Comparison of ENCODE assay signal across 20 cellular contexts in genomic region chr5:52119768-52120167, GRCh38.
"Had no signal": no experiment of that assay in that cellular context is flagged by ENCODE, and none has a peak within 500 bp of the region (broad histone marks: within the 10 kb centered on the region; RNA-seq: fewer than 3 reads in every experiment).

No MANE protein-coding gene starts in this region.

- H3K4me3 Mint-ChIP-seq: activated naive CD8-positive, alpha-beta T cell treated with anti-CD3 and anti-CD28 coated beads, Interleukin-2, amount 10 ng/mL, durations not matched to agents 7 days and 5 days; central memory CD8-positive, alpha-beta T cell; naive thymus-derived CD4-positive, alpha-beta T cell; stimulated activated naive CD8-positive, alpha-beta T cell treated with anti-CD3 and anti-CD28 coated beads, Interleukin-15, amount 100 ng/mL, for 72 hours; T-helper 2 cell treated with Interferon-gamma antibody and Interleukin-4, amounts not matched to agents 5 μg/mL and 100 μg/mL, for 36 hours had no signal

- H3K4me3 ChIP-seq: coronary artery, esophagus muscularis mucosa, left ventricle myocardium inferior, mucosa of descending colon, skin epidermis, upper lobe of left lung had no signal

- H3K9me3 ChIP-seq: esophagus muscularis mucosa, left ventricle myocardium inferior, mucosa of descending colon, neutrophil, upper lobe of left lung had no signal

- H3K27ac Mint-ChIP-seq: activated naive CD8-positive, alpha-beta T cell treated with anti-CD3 and anti-CD28 coated beads, Interleukin-2, amount 10 ng/mL, durations not matched to agents 7 days and 5 days; naive thymus-derived CD4-positive, alpha-beta T cell; stimulated activated naive CD8-positive, alpha-beta T cell treated with anti-CD3 and anti-CD28 coated beads, Interleukin-15, amount 100 ng/mL, for 72 hours; T-helper 2 cell treated with Interferon-gamma antibody and Interleukin-4, amounts not matched to agents 5 μg/mL and 100 μg/mL, for 36 hours had no signal

- H3K4me1 ChIP-seq: esophagus muscularis mucosa, left ventricle myocardium inferior, parathyroid adenoma, upper lobe of left lung had no signal

- ATAC-seq: mucosa of descending colon; naive thymus-derived CD4-positive, alpha-beta T cell; stimulated activated naive CD8-positive, alpha-beta T cell treated with anti-CD3 and anti-CD28 coated beads, Interleukin-15, amount 100 ng/mL, for 72 hours had no signal

- H3K27me3 ChIP-seq: brain microvascular endothelial cell, esophagus muscularis mucosa, neutrophil, upper lobe of left lung had no signal

- DNase-seq: activated naive CD4-positive, alpha-beta T cell; activated naive CD8-positive, alpha-beta T cell treated with anti-CD3 and anti-CD28 coated beads, Interleukin-2, amount 10 ng/mL, durations not matched to agents 7 days and 5 days; activated T-cell treated with anti-CD3 and anti-CD28 coated beads for 4 hours; anterior cingulate cortex; brain microvascular endothelial cell; hippocampal formation; left ventricle myocardium inferior; mucosa of descending colon; naive thymus-derived CD4-positive, alpha-beta T cell; retina; stimulated activated CD4-positive, alpha-beta T cell treated with anti-CD3 and anti-CD28 coated beads, Interleukin-4, amount 100 ng/mL, for 4 hours; stimulated activated naive CD8-positive, alpha-beta T cell treated with anti-CD3 and anti-CD28 coated beads, Interleukin-15, amount 100 ng/mL, for 72 hours; upper lobe of left lung had no signal

- H3K4me1 Mint-ChIP-seq: activated naive CD8-positive, alpha-beta T cell treated with anti-CD3 and anti-CD28 coated beads, Interleukin-2, amount 10 ng/mL, durations not matched to agents 7 days and 5 days; central memory CD8-positive, alpha-beta T cell; naive thymus-derived CD4-positive, alpha-beta T cell; stimulated activated naive CD8-positive, alpha-beta T cell treated with anti-CD3 and anti-CD28 coated beads, Interleukin-15, amount 100 ng/mL, for 72 hours had no signal

- H3K9ac ChIP-seq: parathyroid adenoma had no signal

- H3K36me3 Mint-ChIP-seq: activated naive CD8-positive, alpha-beta T cell treated with anti-CD3 and anti-CD28 coated beads, Interleukin-2, amount 10 ng/mL, durations not matched to agents 7 days and 5 days; naive thymus-derived CD4-positive, alpha-beta T cell had no signal

- H3K27me3 Mint-ChIP-seq: activated naive CD8-positive, alpha-beta T cell treated with anti-CD3 and anti-CD28 coated beads, Interleukin-2, amount 10 ng/mL, durations not matched to agents 7 days and 5 days; central memory CD8-positive, alpha-beta T cell; naive thymus-derived CD4-positive, alpha-beta T cell; stimulated activated naive CD8-positive, alpha-beta T cell treated with anti-CD3 and anti-CD28 coated beads, Interleukin-15, amount 100 ng/mL, for 72 hours had no signal

- H3K36me3 ChIP-seq: brain microvascular endothelial cell, esophagus muscularis mucosa, left ventricle myocardium inferior, neutrophil, upper lobe of left lung had no signal
